8 cellular contexts compared by ENCODE assay signal in the genomic region with DNA sequence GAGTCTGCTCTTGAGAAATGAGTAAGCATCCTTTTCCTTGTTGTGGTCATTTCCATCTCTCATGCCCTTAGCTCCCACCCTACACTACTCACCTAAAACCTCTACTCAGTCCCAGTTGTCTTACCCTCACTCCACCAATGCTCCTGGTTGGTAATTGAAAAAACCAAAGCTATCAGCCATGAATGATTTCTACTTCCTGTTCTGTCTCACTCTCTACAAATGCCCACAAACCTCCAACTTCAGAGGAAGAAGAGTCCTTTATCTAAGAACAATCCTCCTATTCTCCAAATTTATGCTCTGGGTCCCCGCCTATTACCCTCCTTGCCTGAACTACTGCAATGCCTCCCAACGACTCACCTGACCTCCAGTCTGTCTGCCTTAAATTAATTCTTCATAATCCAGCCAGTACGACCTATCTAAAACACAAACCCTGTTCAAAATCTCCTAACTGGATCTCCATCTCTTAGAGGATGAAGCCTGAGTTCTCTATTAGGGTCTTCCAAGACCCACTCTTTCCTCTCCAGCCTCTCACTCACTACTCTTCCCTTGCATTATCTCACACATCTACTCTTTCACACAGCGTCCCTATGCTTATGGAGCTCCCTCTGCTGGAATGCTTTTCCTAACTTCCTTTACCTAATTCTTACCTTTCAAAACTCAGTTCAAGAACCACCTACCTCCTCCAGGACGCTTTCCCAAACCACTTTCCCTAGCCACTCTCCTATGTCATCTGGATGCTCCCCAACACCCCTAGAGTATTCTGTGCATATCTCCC. TPM values are rescaled to one million over a fixed set of nuclear protein-coding genes. Genes with fewer than 3 reads are reported as not detected.
DNase-seq lines count a peak whose midpoint lies in the region; ATAC-seq and TF ChIP-seq lines count a peak whose summit lies in the region.

No MANE protein-coding gene starts in this region.

- H3K27ac ChIP-seq in DND-41 (ENCODE audit: low read length) (peak overlapping the region; percentile 23; the same call in 1 of the 2 replicates), caudate nucleus (ENCODE audit: low read depth, low read length) (no peak overlapping the region)

- peaks cover 51% of the 10 kb centered on the region for H3K4me1 ChIP-seq in DND-41 (ENCODE audit: insufficient read depth, low read length)

- H3K4me3 Mint-ChIP-seq in IgD-negative memory B cell = peak overlapping the region in 3 of 4 donors; percentile 7 to 81 (median 68)
- peak overlapping the region; percentile 9 for H3K4me3 Mint-ChIP-seq in activated B cell treated with CpG ODN at 0.5 μM for 24 hours

- H3K27me3 Mint-ChIP-seq in IgD-negative memory B cell (no peaks in the 10 kb centered on the region), activated B cell treated with CpG ODN at 0.5 μM for 24 hours (no peaks in the 10 kb centered on the region)

- H3K9ac ChIP-seq in DND-41 (ENCODE audit: low read depth, low read length) = no peak overlapping the region

- CTCF ChIA-PET in activated B cell treated with CpG ODN at 0.5 μM for 24 hours (lab: Charles Lee) = interaction anchor here (0.6 to 7.1 kb wide), 23 partner anchors 12 to 666 kb away, joined by 3 to 139 read pairs (median 5); a partner anchor contains a TSS

- no peak overlapping the region for H3K4me3 ChIP-seq in DND-41 (ENCODE audit: low read depth in 1 of 2, low read length in 2 of 2)

- no peak overlapping the region for H3K4me2 ChIP-seq in DND-41 (ENCODE audit: insufficient read depth, low read length)

- no peaks in the 10 kb centered on the region for H3K9me3 Mint-ChIP-seq in IgD-negative memory B cell
- H3K9me3 Mint-ChIP-seq in activated B cell treated with CpG ODN at 0.5 μM for 24 hours = no peaks in the 10 kb centered on the region

- POLR2A ChIA-PET in activated B cell treated with CpG ODN at 0.5 μM for 24 hours (lab: Charles Lee) = interaction anchor here (0.6 to 8.2 kb wide), 17 partner anchors 11 to 204 kb away, joined by 3 to 242 read pairs (median 6); a partner anchor contains a TSS

- TF ChIP-seq CTCF in DND-41 (IDR thresholded peaks at IDR 0.05; ENCODE audit: borderline replicate concordance, extremely low read depth, low read length, poor library complexity, severe bottlenecking) (peak; percentile 54), activated B cell treated with CpG ODN at 0.5 μM for 24 hours (IDR thresholded peaks at IDR 0.05) (no peak)

- no peaks in the 10 kb centered on the region for H3K27me3 ChIP-seq in DND-41 (ENCODE audit: insufficient read depth, low read length, poor library complexity)

- H3K36me3 Mint-ChIP-seq in IgD-negative memory B cell (no peaks in the 10 kb centered on the region), activated B cell treated with CpG ODN at 0.5 μM for 24 hours (ENCODE audit: low read depth) (peaks cover 50% of the 10 kb centered on the region)

- DNase-seq in DND-41 = no peak
- DNase-seq in activated B cell treated with CpG ODN at 0.5 μM for 24 hours = no peak
- DNase-seq in inferior parietal cortex (ENCODE audit: extremely low spot score) = peak; percentile 39
- no peak for DNase-seq in caudate nucleus (lab: John Stamatoyannopoulos, UW)

- ATAC-seq in DND-41 (ENCODE audit: insufficient read depth, low read depth) = peak; percentile 13; the same call in 2 of the 3 replicates
- ATAC-seq in GM19452 (IDR thresholded peaks at IDR 0.05; ENCODE audit: unreplicated experiment) = peak; percentile 36
- peak; percentile 8 for ATAC-seq in activated B cell treated with CpG ODN at 0.5 μM for 24 hours (ENCODE audit: low read depth)
- ATAC-seq in GM19463 (IDR thresholded peaks at IDR 0.05; ENCODE audit: unreplicated experiment) = no peak
- ATAC-seq in HG03280 (IDR thresholded peaks at IDR 0.05; ENCODE audit: unreplicated experiment) = no peak

- intact Hi-C loops in activated B cell treated with CpG ODN at 0.5 μM for 24 hours (cut with micrococcal nuclease) = loop anchor here (1.0 to 5.0 kb wide), 5 partner anchors 35 to 239 kb away; a partner anchor contains a TSS

- no peak overlapping the region; the same call in 1 of the 2 replicates for H2AFZ ChIP-seq in DND-41 (ENCODE audit: low read depth, low read length)

- peaks cover 31% of the 10 kb centered on the region for H3K79me2 ChIP-seq in DND-41 (ENCODE audit: insufficient read depth, low read length)

- no peaks in the 10 kb centered on the region for H3K9me3 ChIP-seq in DND-41 (ENCODE audit: insufficient read depth, low read length, severe bottlenecking)

- peaks cover 32% of the 10 kb centered on the region for H3K36me3 ChIP-seq in DND-41 (ENCODE audit: insufficient read depth, low read length)

- peaks cover 27 to 38% (median 35%) of the 10 kb centered on the region in 3 donors for H3K4me1 Mint-ChIP-seq in IgD-negative memory B cell
- peaks cover 51% of the 10 kb centered on the region for H3K4me1 Mint-ChIP-seq in activated B cell treated with CpG ODN at 0.5 μM for 24 hours

- H3K27ac Mint-ChIP-seq in IgD-negative memory B cell = peak overlapping the region; percentile 87 to 95 (median 93)
- peak overlapping the region; percentile 90 for H3K27ac Mint-ChIP-seq in activated B cell treated with CpG ODN at 0.5 μM for 24 hours

- H4K20me1 ChIP-seq in DND-41 (ENCODE audit: insufficient read depth, low read length) = peaks cover 5% of the 10 kb centered on the region; the same call in 1 of the 2 replicates

RNA-seq across cellular contexts. Expression of a gene that starts 2.2 kb away (rescaled TPM):
- 27.3 TPM for polyA plus RNA-seq in IgD-negative memory B cell
- total RNA-seq in activated B cell treated with CpG ODN at 0.5 μM for 24 hours = 32.5 and 33.9 TPM in 2 replicates

RNA-seq across cellular contexts. Expression of a gene that starts 2.3 kb away (rescaled TPM):
- polyA plus RNA-seq in IgD-negative memory B cell = 1.6 TPM
- total RNA-seq in activated B cell treated with CpG ODN at 0.5 μM for 24 hours = 30.5 and 36.4 TPM in 2 replicates

RNA-seq across cellular contexts. Expression of a gene that starts 10.4 kb away (rescaled TPM):
- polyA plus RNA-seq in IgD-negative memory B cell = 19.2 TPM
- 9.2 and 9.4 TPM in 2 replicates for total RNA-seq in activated B cell treated with CpG ODN at 0.5 μM for 24 hours

RNA-seq across cellular contexts. Expression of a gene that starts 12.6 kb away (rescaled TPM):
- polyA plus RNA-seq in IgD-negative memory B cell = 0.97 TPM
- total RNA-seq in activated B cell treated with CpG ODN at 0.5 μM for 24 hours = 7.7 and 9.1 TPM in 2 replicates

RNA-seq across cellular contexts. Expression of a gene that starts 13.9 kb away (rescaled TPM):
- polyA plus RNA-seq in IgD-negative memory B cell = 2.5 TPM
- total RNA-seq in activated B cell treated with CpG ODN at 0.5 μM for 24 hours = 8.2 and 8.6 TPM in 2 replicates

Comparison
In these comparisons a context has a peak if more than half of its experiments do, and no peak if none do; other contexts are left out.
1. ATAC-seq: peak in DND-41 (single experiment), GM19452 (single experiment) and activated B cell treated with CpG ODN at 0.5 μM for 24 hours (single experiment); none in GM19463 (single experiment) and HG03280 (single experiment).